Comparison of ENCODE assay signal across 19 cellular contexts in genomic region chrX:22015144-22015750, GRCh38. TPM values are rescaled to one million over a fixed set of nuclear protein-coding genes. Genes with fewer than 3 reads are reported as not detected.
DNase-seq lines count a peak whose midpoint lies in the region; ATAC-seq, FAIRE-seq and TF ChIP-seq lines count a peak whose summit lies in the region.
"Had no signal": no experiment of that assay in that cellular context is flagged by ENCODE, and none has a peak within 500 bp of the region (broad histone marks: within the 10 kb centered on the region; RNA-seq: fewer than 3 reads in every experiment).

No MANE protein-coding gene starts in this region.

- H3K36me3 Mint-ChIP-seq in Calu3 (ENCODE audit: insufficient read depth, unreplicated experiment), result no peaks in the 10 kb centered on the region
- H3K36me3 Mint-ChIP-seq: CD14-positive monocyte had no signal

- H3K4me3 Mint-ChIP-seq in Calu3 (ENCODE audit: low read depth, unreplicated experiment), result no peak overlapping the region
- H3K4me3 Mint-ChIP-seq: CD14-positive monocyte; CD4-positive, alpha-beta T cell; CD8-positive, alpha-beta memory T cell had no signal

- H4K20me1 ChIP-seq in BLaER1 treated with 17β-estradiol and CSF1 and Interleukin-3, amounts not matched to agents 10 nM and 100 nM, result no peaks in the 10 kb centered on the region

- H3K27me3 Mint-ChIP-seq in Calu3 (ENCODE audit: unreplicated experiment), result no peaks in the 10 kb centered on the region
- H3K27me3 Mint-ChIP-seq: CD4-positive, alpha-beta T cell had no signal

- no peak overlapping the region for H3K27ac ChIP-seq in BLaER1 treated with 17β-estradiol and CSF1 and Interleukin-3, amounts not matched to agents 10 nM and 100 nM
- H3K27ac ChIP-seq in SJCRH30 (no peak overlapping the region), small intestine (ENCODE audit: low read depth in 1 of 2, low read length in 1 of 2) (no peak overlapping the region)
- H3K27ac ChIP-seq: GM23248 had no signal

- H3K4me1 Mint-ChIP-seq in Calu3 (ENCODE audit: low read depth, unreplicated experiment), result no peaks in the 10 kb centered on the region
- H3K4me1 Mint-ChIP-seq: CD8-positive, alpha-beta memory T cell had no signal

- CTCF ChIA-PET in Calu3 (lab: Charles Lee), result no interaction called here

- no peak for TF ChIP-seq CTCF in mucosa of descending colon (IDR thresholded peaks at IDR 0.05)
- TF ChIP-seq CTCF in Calu3 (IDR thresholded peaks at IDR 0.05; ENCODE audit: unreplicated experiment), result no peak

- H3K9me3 Mint-ChIP-seq in Calu3 (ENCODE audit: low read depth, unreplicated experiment), result no peaks in the 10 kb centered on the region
- H3K9me3 Mint-ChIP-seq: CD4-positive, alpha-beta T cell; CD8-positive, alpha-beta memory T cell had no signal

- no peaks in the 10 kb centered on the region for H3K36me3 ChIP-seq in BLaER1 treated with 17β-estradiol and CSF1 and Interleukin-3, amounts not matched to agents 10 nM and 100 nM
- no peaks in the 10 kb centered on the region for H3K36me3 ChIP-seq in SJCRH30
- H3K36me3 ChIP-seq in mucosa of descending colon (ENCODE audit: low read depth), result no peaks in the 10 kb centered on the region
- H3K36me3 ChIP-seq in small intestine (ENCODE audit: control insufficient read depth in 2 of 2, insufficient read depth in 2 of 2, low read length in 2 of 2), result no peaks in the 10 kb centered on the region

- H3K4me1 ChIP-seq in BLaER1 treated with 17β-estradiol and CSF1 and Interleukin-3, amounts not matched to agents 10 nM and 100 nM, result peaks cover 0 to 9% (median 4%) of the 10 kb centered on the region in 10 experiments; a peak in 10 of 20 replicates
- H3K4me1 ChIP-seq in SJCRH30, result peaks cover 12% of the 10 kb centered on the region
- no peaks in the 10 kb centered on the region for H3K4me1 ChIP-seq in mucosa of descending colon (ENCODE audit: low read depth)
- no peaks in the 10 kb centered on the region for H3K4me1 ChIP-seq in small intestine (ENCODE audit: control insufficient read depth in 2 of 2, insufficient read depth in 1 of 2, low read depth in 1 of 2, low read length in 1 of 2)

- no peak overlapping the region for H3K4me3 ChIP-seq in BLaER1 treated with 17β-estradiol and CSF1 and Interleukin-3, amounts not matched to agents 10 nM and 100 nM
- H3K4me3 ChIP-seq in SJCRH30, result no peak overlapping the region
- H3K4me3 ChIP-seq in mucosa of descending colon, result no peak overlapping the region
- no peak overlapping the region for H3K4me3 ChIP-seq in small intestine (ENCODE audit: low read depth in 1 of 2, low read length in 2 of 2)
- H3K4me3 ChIP-seq: GM23248 had no signal

- no peak overlapping the region for H3K27ac Mint-ChIP-seq in Calu3 (ENCODE audit: unreplicated experiment)
- H3K27ac Mint-ChIP-seq: CD14-positive monocyte; CD4-positive, alpha-beta T cell; CD8-positive, alpha-beta memory T cell had no signal

- no peak overlapping the region for H3K9ac ChIP-seq in BLaER1 treated with 17β-estradiol and CSF1 and Interleukin-3, amounts not matched to agents 10 nM and 100 nM
- H3K9ac ChIP-seq: GM23248 had no signal

- ATAC-seq in mucosa of descending colon (peak; percentile 21), GM19463 (IDR thresholded peaks at IDR 0.05; ENCODE audit: unreplicated experiment) (no peak)

- FAIRE-seq in small intestine (lab: Jason Lieb, UNC), result no peak
- FAIRE-seq: GM12892, H1 had no signal

- intact Hi-C loops in mucosa of descending colon (cut with DNase I, micrococcal nuclease), result no loop called here
- intact Hi-C loops in Calu3 (cut with micrococcal nuclease; ENCODE audit: unreplicated experiment), result no loop called here

- H3K9me3 ChIP-seq in BLaER1 treated with 17β-estradiol and CSF1 and Interleukin-3, amounts not matched to agents 10 nM and 100 nM (replicated peaks in 1 of 11), result no peaks in the 10 kb centered on the region
- H3K9me3 ChIP-seq in SJCRH30 (replicated peaks), result 0 out of 2 replicates have a peak, but pooled peaks cover 1% of the 10 kb centered on the region
- no peaks in the 10 kb centered on the region for H3K9me3 ChIP-seq in mucosa of descending colon
- H3K9me3 ChIP-seq in small intestine (ENCODE audit: control insufficient read depth, low read depth), result no peaks in the 10 kb centered on the region

- no peaks in the 10 kb centered on the region for H3K27me3 ChIP-seq in BLaER1 treated with 17β-estradiol and CSF1 and Interleukin-3, amounts not matched to agents 10 nM and 100 nM
- H3K27me3 ChIP-seq in SJCRH30, result no peaks in the 10 kb centered on the region
- no peaks in the 10 kb centered on the region for H3K27me3 ChIP-seq in small intestine (ENCODE audit: control insufficient read depth in 2 of 2, insufficient read depth in 2 of 2, low read length in 2 of 2)

- BruUV-seq in Calu3 (replicated peaks; lab: Mats Ljungman, UMichigan), result no TSS peak

- DNase-seq in SJCRH30 (peak; percentile 41 to 54), mucosa of descending colon (peak in 1 of 3 donors; percentile 5), small intestine (peak; percentile 68), Calu3 (no peak), NOMO-1 treated with dmso at 0.1 percent for 144 hours (lab: John Stamatoyannopoulos, UW; ENCODE audit: unreplicated experiment) (no peak)
- DNase-seq: CD4-positive, alpha-beta T cell; CD8-positive, alpha-beta memory T cell; DMS53; DMS79 treated with DMSO at 0.1 percent for 48 hours; GF-D8; GM23248; H7; HCEC 1CT had no signal

- peak overlapping the region in 9 of 11 experiments; percentile 11 to 57 (median 36); a peak in 11 of 22 replicates for H3K4me2 ChIP-seq in BLaER1 treated with 17β-estradiol and CSF1 and Interleukin-3, amounts not matched to agents 10 nM and 100 nM

- WGBS in small intestine, 3 donors, result 18 to 60% (median 46%) methylated on average over 9 of the region's 9 CpGs

RNA-seq across cellular contexts. Expression of gene PHEX, which starts 16.9 kb away (rescaled TPM):
- 0.73 and 1.1 TPM in 2 replicates for total RNA-seq in SJCRH30 (2014; rRNA removed; shearing (Covaris generic))
- total RNA-seq in mucosa of descending colon (under 1 TPM in 2 of 3 donors, not detected in 1; 0.19 TPM), Calu3 (2022) (0.57 and 0.66 TPM in 2 replicates)
- under 1 TPM; 0.40 to 0.67 (median 0.54) TPM for polyA plus RNA-seq in small intestine
- total RNA-seq: G401 had no signal
- polyA plus RNA-seq: CD14-positive monocyte had no signal

Comparison
In these comparisons a context has a peak if more than half of its experiments do, and no peak if none do; other contexts are left out.
1. DNase-seq: peak in SJCRH30 (2 of 2) and small intestine (single experiment); none in Calu3 (single experiment) and NOMO-1 treated with dmso at 0.1 percent for 144 hours (single experiment).